Comparison of ENCODE assay signal across 18 cellular contexts in the genomic region with DNA sequence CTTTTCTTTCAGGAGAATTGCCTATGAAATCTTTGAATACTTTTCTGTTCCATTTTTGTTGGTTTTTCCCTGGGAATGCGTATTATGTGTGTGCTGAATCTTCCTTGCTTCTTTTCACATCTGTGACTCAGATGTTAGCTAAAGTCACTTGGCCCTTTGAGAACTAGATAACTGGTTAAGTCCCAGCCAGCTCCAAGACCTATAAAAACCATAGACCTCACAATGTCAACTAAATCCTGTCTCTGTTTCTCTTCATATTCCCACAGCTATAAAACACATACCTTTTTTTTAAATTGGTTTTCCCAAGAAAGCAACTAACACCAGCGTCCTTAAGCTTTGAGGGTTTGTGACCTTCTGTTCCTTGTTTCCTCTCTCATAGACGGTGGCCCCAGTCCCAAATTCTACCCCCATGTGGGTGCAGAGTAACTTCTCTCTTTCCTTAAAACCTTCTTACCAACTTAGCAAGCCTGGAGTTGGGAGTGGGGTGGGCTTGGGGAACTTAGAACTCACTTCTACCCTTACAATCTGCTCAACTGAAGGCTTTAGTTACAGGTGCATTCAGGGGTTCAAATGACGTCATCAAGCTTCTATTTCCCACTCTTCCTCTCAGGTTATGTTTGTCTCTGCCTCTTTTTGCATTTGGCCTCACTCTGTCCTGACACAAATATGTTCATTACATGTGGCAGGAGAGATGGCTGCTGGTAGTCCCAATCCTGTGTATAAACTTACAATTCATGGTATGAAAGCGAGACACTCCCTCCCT. TPM values are rescaled to one million over a fixed set of nuclear protein-coding genes. Genes with fewer than 3 reads are reported as not detected.
A peak's percentile ranks its signal among the peaks of the same experiment; 100 is the strongest.
DNase-seq lines count a peak whose midpoint lies in the region; ATAC-seq, FAIRE-seq and TF ChIP-seq lines count a peak whose summit lies in the region.
"Had no signal": no experiment of that assay in that cellular context is flagged by ENCODE, and none has a peak within 500 bp of the region (broad histone marks: within the 10 kb centered on the region; RNA-seq: fewer than 3 reads in every experiment).

No MANE protein-coding gene starts in this region.

- peaks cover 20% of the 10 kb centered on the region for H3K9me3 Mint-ChIP-seq in mesothelial cell of epicardium

- peak overlapping the region; percentile 39 for H3K27ac Mint-ChIP-seq in mesothelial cell of epicardium
- H3K27ac Mint-ChIP-seq: CD4-positive, CD25-positive, alpha-beta regulatory T cell had no signal

- TF ChIP-seq EP300 in HepG2 (IDR thresholded peaks at IDR 0.05; ENCODE audit: low read depth in 2 of 2, low read length in 2 of 2), result no peak
- TF ChIP-seq EP300 in HepG2 (CRISPR knock-in tag; IDR thresholded peaks at IDR 0.05; ENCODE audit: borderline replicate concordance), result no peak
- TF ChIP-seq EP300 in K562 (IDR thresholded peaks at IDR 0.05; ENCODE audit: low read length), result no peak

- no peak for TF ChIP-seq RAD21 in HepG2 (CRISPR knock-in tag; IDR thresholded peaks at IDR 0.05)
- TF ChIP-seq RAD21 in K562 (CRISPR knock-in tag; conservative IDR thresholded peaks at IDR 0.05 in 1 of 2, IDR thresholded peaks at IDR 0.05 in 1 of 2), result no peak

- H3K4me3 Mint-ChIP-seq in mesothelial cell of epicardium, result no peak overlapping the region
- H3K4me3 Mint-ChIP-seq: CD4-positive, CD25-positive, alpha-beta regulatory T cell had no signal

- H3K4me3 ChIP-seq in HepG2 (replicated peaks in 1 of 3; ENCODE audit: insufficient read depth in 1 of 3, low read depth in 2 of 3, low read length in 3 of 3), result no peak overlapping the region
- H3K4me3 ChIP-seq in right lobe of liver, result no peak overlapping the region
- no peak overlapping the region for H3K4me3 ChIP-seq in K562
- H3K4me3 ChIP-seq: BLaER1 treated with 17β-estradiol and CSF1 and Interleukin-3, amounts not matched to agents 10 nM and 100 nM had no signal

- CTCF ChIA-PET in HepG2 (lab: Yijun Ruan, JAX; ENCODE audit: low intra/inter-chr PET ratio, low total read pairs), result no interaction called here
- CTCF ChIA-PET in K562 (lab: Yijun Ruan, JAX; ENCODE audit: low intra/inter-chr PET ratio), result no interaction called here

- H3K9ac ChIP-seq in HepG2 (ENCODE audit: insufficient read depth, low read depth, low read length) (no peak overlapping the region), K562 (ENCODE audit: insufficient read depth in 1 of 2, low read depth in 2 of 2, low read length in 2 of 2) (no peak overlapping the region)
- H3K9ac ChIP-seq: BLaER1 treated with 17β-estradiol and CSF1 and Interleukin-3, amounts not matched to agents 10 nM and 100 nM had no signal

- FAIRE-seq in HepG2 (lab: Jason Lieb, UNC) (no peak), K562 (lab: Jason Lieb, UNC) (no peak)
- FAIRE-seq: G401.6, GM19239, HTR-8/SVneo had no signal

- no TSS peak for BruUV-seq in HepG2 (replicated peaks; lab: Mats Ljungman, UMichigan)
- BruUV-seq in K562 (replicated peaks; lab: Mats Ljungman, UMichigan), result no TSS peak

- in situ Hi-C loops in HepG2 (cut with HindIII; ENCODE audit: extremely low pct_ligation_motif_present, low pct_unique_long_range_greater_than_20kb) (loop anchor here (25.0 kb wide), 1 partner anchor 95 kb away; no protein-coding TSS in a partner anchor), K562 (cut with MboI) (no loop called here)

- H3K27ac ChIP-seq in HepG2 (ENCODE audit: extremely low read length, insufficient read depth, low read length) (no peak overlapping the region), right lobe of liver (no peak overlapping the region), K562 (ENCODE audit: extremely low read depth, low read depth, low read length) (no peak overlapping the region)
- H3K27ac ChIP-seq: 22Rv1; BLaER1 treated with 17β-estradiol and CSF1 and Interleukin-3, amounts not matched to agents 10 nM and 100 nM had no signal

- no peak overlapping the region for H3K4me2 ChIP-seq in HepG2 (ENCODE audit: low read depth, low read length)
- H3K4me2 ChIP-seq in K562 (ENCODE audit: insufficient read depth, low read length), result no peak overlapping the region
- H3K4me2 ChIP-seq: BLaER1 treated with 17β-estradiol and CSF1 and Interleukin-3, amounts not matched to agents 10 nM and 100 nM had no signal

- intact Hi-C loops in HepG2 (cut with micrococcal nuclease; ENCODE audit: unreplicated experiment) (no loop called here), right lobe of liver (cut with DNase I) (no loop called here), K562 (cut with micrococcal nuclease) (no loop called here)

- TF ChIP-seq CTCF in HepG2 (CRISPR knock-in tag; IDR thresholded peaks at IDR 0.05) (no peak), right lobe of liver (IDR thresholded peaks at IDR 0.05) (no peak), K562 (IDR thresholded peaks at IDR 0.05 in 2 of 3, conservative IDR thresholded peaks at IDR 0.05 in 1 of 3; ENCODE audit: insufficient read depth in 2 of 3, low read depth in 1 of 3, low read length in 3 of 3) (no peak), mesothelial cell of epicardium (IDR thresholded peaks at IDR 0.05; ENCODE audit: unreplicated experiment) (no peak)

- H3K36me3 Mint-ChIP-seq in mesothelial cell of epicardium, result no peaks in the 10 kb centered on the region
- H3K36me3 Mint-ChIP-seq: CD4-positive, CD25-positive, alpha-beta regulatory T cell had no signal

- 13% methylated on average over 5 of the region's 5 CpGs for WGBS in HepG2 (ENCODE audit: low lambda C conversion rate)
- 79% methylated on average over 5 of the region's 5 CpGs for WGBS in right lobe of liver (ENCODE audit: insufficient coverage, low coverage, low lambda C conversion rate, missing lambda C conversion rate)
- WGBS in K562 (ENCODE audit: insufficient coverage, low coverage, missing lambda C conversion rate), result 26% methylated on average over 5 of the region's 5 CpGs

- ATAC-seq in HepG2, result no peak
- ATAC-seq in right lobe of liver, result no peak
- ATAC-seq in K562, result no peak
- no peak for ATAC-seq in HG03354 (IDR thresholded peaks at IDR 0.05; ENCODE audit: poor library complexity, severe bottlenecking, unreplicated experiment)

- H2AFZ ChIP-seq in HepG2 (ENCODE audit: low read length), result no peak overlapping the region
- no peak overlapping the region for H2AFZ ChIP-seq in K562 (ENCODE audit: low read depth, low read length)

- H3K9me1 ChIP-seq in K562 (ENCODE audit: control insufficient read depth, insufficient read depth, low read length), result no peaks in the 10 kb centered on the region

- POLR2A ChIA-PET in HepG2 (lab: Yijun Ruan, JAX), result no interaction called here
- POLR2A ChIA-PET in K562 (lab: Yijun Ruan, JAX), result interaction anchor here (2.3 kb wide), 1 partner anchor 16 kb away, joined by 8 read pairs; no protein-coding TSS in a partner anchor

- H3K36me3 ChIP-seq in HepG2 (replicated peaks in 1 of 2; ENCODE audit: control insufficient read depth in 1 of 2, insufficient read depth in 2 of 2, low read length in 2 of 2), result no peaks in the 10 kb centered on the region
- no peaks in the 10 kb centered on the region for H3K36me3 ChIP-seq in right lobe of liver
- no peaks in the 10 kb centered on the region for H3K36me3 ChIP-seq in K562 (ENCODE audit: control insufficient read depth, insufficient read depth, low read length)
- H3K36me3 ChIP-seq: BLaER1 treated with 17β-estradiol and CSF1 and Interleukin-3, amounts not matched to agents 10 nM and 100 nM had no signal

- no peaks in the 10 kb centered on the region for H3K27me3 Mint-ChIP-seq in mesothelial cell of epicardium (ENCODE audit: low read depth)

- H4K20me1 ChIP-seq in HepG2 (ENCODE audit: insufficient read depth, low read length) (no peaks in the 10 kb centered on the region), K562 (replicated peaks; ENCODE audit: control insufficient read depth, insufficient read depth, low read length) (no peaks in the 10 kb centered on the region)
- H4K20me1 ChIP-seq: BLaER1 treated with 17β-estradiol and CSF1 and Interleukin-3, amounts not matched to agents 10 nM and 100 nM had no signal

- H3K4me1 ChIP-seq in HepG2 (ENCODE audit: insufficient read depth, low read length), result no peaks in the 10 kb centered on the region
- H3K4me1 ChIP-seq in right lobe of liver, result no peaks in the 10 kb centered on the region
- H3K4me1 ChIP-seq in K562 (replicated peaks in 1 of 2; ENCODE audit: control insufficient read depth in 2 of 2, insufficient read depth in 2 of 2, low read length in 2 of 2), result no peaks in the 10 kb centered on the region

- peaks cover 17% of the 10 kb centered on the region for H3K4me1 Mint-ChIP-seq in mesothelial cell of epicardium
- H3K4me1 Mint-ChIP-seq: CD4-positive, CD25-positive, alpha-beta regulatory T cell had no signal

- H3K9me3 ChIP-seq in HepG2 (ENCODE audit: low read length) (0 out of 2 replicates have a peak, but pooled peaks cover 8% of the 10 kb centered on the region), right lobe of liver (no peaks in the 10 kb centered on the region), K562 (replicated peaks; ENCODE audit: control insufficient read depth, insufficient read depth, low read depth, low read length) (no peaks in the 10 kb centered on the region)

- peaks cover 0 to 17% of the 10 kb centered on the region in 2 experiments; a peak in 2 of 5 replicates for H3K27me3 ChIP-seq in HepG2 (ENCODE audit: control insufficient read depth in 1 of 2, insufficient read depth in 2 of 2, low read length in 2 of 2)
- H3K27me3 ChIP-seq in right lobe of liver, result no peaks in the 10 kb centered on the region
- peaks cover 0 to 4% of the 10 kb centered on the region in 2 experiments; a peak in 1 of 5 replicates for H3K27me3 ChIP-seq in K562 (ENCODE audit: control insufficient read depth in 2 of 2, insufficient read depth in 2 of 2, low read length in 2 of 2)
- H3K27me3 ChIP-seq: BLaER1 treated with 17β-estradiol and CSF1 and Interleukin-3, amounts not matched to agents 10 nM and 100 nM had no signal

- no peak for DNase-seq in HepG2 (ENCODE audit: low spot score)
- no peak for DNase-seq in right lobe of liver
- no peak for DNase-seq in K562 (ENCODE audit: extremely low read depth in 1 of 4, low spot score in 3 of 4)
- DNase-seq in mesothelial cell of epicardium (ENCODE audit: low spot score in 2 of 2, unreplicated experiment in 2 of 2), result no peak
- DNase-seq in NCI-H1930 (lab: John Stamatoyannopoulos, UW), result no peak
- DNase-seq in activated CD4-positive, CD25-positive, alpha-beta regulatory T cell (lab: John Stamatoyannopoulos, UW), result no peak
- no peak for DNase-seq in NK-92 treated with Interleukin-12 subunit alpha and Interleukin-12 subunit beta, amount 100 ng/mL, for 24 hours (lab: John Stamatoyannopoulos, UW)
- DNase-seq: AML-193; CD4-positive, CD25-positive, alpha-beta regulatory T cell; DMS 273 treated with DMSO at 0.1 percent for 48 hours; H7; Karpas-422 had no signal

- no peaks in the 10 kb centered on the region for H3K79me2 ChIP-seq in HepG2 (ENCODE audit: insufficient read depth, low read length)
- no peaks in the 10 kb centered on the region for H3K79me2 ChIP-seq in K562 (ENCODE audit: control insufficient read depth, insufficient read depth, low read length)

- TF ChIP-seq POLR2A in HepG2 (IDR thresholded peaks at IDR 0.05; ENCODE audit: insufficient read depth in 1 of 2, low read depth in 2 of 2, low read length in 2 of 2), result no peak
- no peak for TF ChIP-seq POLR2A in right lobe of liver (IDR thresholded peaks at IDR 0.05)
- TF ChIP-seq POLR2A in K562 (conservative IDR thresholded peaks at IDR 0.05), result no peak

RNA-seq across cellular contexts. Expression of a gene that starts 58.1 kb away (rescaled TPM):
- total RNA-seq in HepG2 (2016; rRNA removed; fragmentation: Illumina TruSeq; extraction: Trizol) (44.0 and 50.0 TPM in 2 replicates), right lobe of liver (10 to 100 TPM; 11.3 to 41.4 (median 22.3) TPM), K562 (2014; rRNA removed) (40.1 and 65.8 TPM in 2 replicates), K562 (2014; rRNA removed; fragmentation: Illumina TruSeq; extraction: Trizol) (49.2 and 54.5 TPM in 2 replicates), K562 (2015; rRNA removed; fragmentation: Illumina TruSeq; extraction: Trizol) (43.5 and 47.9 TPM in 2 replicates), K562 (2021) (44.6 and 49.3 TPM in 2 replicates), mesothelial cell of epicardium (96.6 to 110 TPM (median 103 TPM) in 3 replicates)
- 15.3 and 17.9 TPM in 2 replicates for total RNA-seq in HepG2 (2016; cell fraction: cytosol; rRNA removed; fragmentation: Illumina TruSeq; extraction: Trizol; ENCODE audit: low read depth)
- 39.7 and 48.5 TPM in 2 replicates for total RNA-seq in HepG2 (2016; cell fraction: insoluble cytoplasmic fraction; rRNA removed; fragmentation: Illumina TruSeq; extraction: Trizol)
- 31.9 and 33.8 TPM in 2 replicates for total RNA-seq in HepG2 (2016; cell fraction: membrane; rRNA removed; fragmentation: Illumina TruSeq; extraction: Trizol)
- 48.5 and 49.4 TPM in 2 replicates for total RNA-seq in HepG2 (2016; cell fraction: nucleus; rRNA removed; fragmentation: Illumina TruSeq; extraction: Trizol)
- polyA plus RNA-seq in HepG2 (2011; rRNA removed) (76.1 and 76.3 TPM in 2 replicates), K562 (2011; rRNA removed) (55.5 and 56.3 TPM in 2 replicates), K562 (2014; fragmentation: Illumina TruSeq; extraction: Trizol) (60.9 and 77.7 TPM in 2 replicates), K562 (2014; fragmentation: Nextera tagmentation; extraction: Ambion mirVana) (10 to 100 TPM; 16.1 to 18.0 TPM), K562 (2014; rRNA removed) (40.6 and 43.7 TPM in 2 replicates)
- 82.7 and 83.0 TPM in 2 replicates for polyA plus RNA-seq in HepG2 (2011; cell fraction: cytosol; rRNA removed)
- polyA plus RNA-seq in HepG2 (2011; cell fraction: nucleus; rRNA removed), result 170 and 172 TPM in 2 replicates
- 35.4 and 51.3 TPM in 2 replicates for polyA plus RNA-seq in HepG2 (2012)
- 8.5 and 8.6 TPM in 2 replicates for polyA plus RNA-seq in HepG2 (2016; cell fraction: cytosol; fragmentation: Illumina TruSeq; extraction: Trizol; ENCODE audit: low read depth)
- polyA plus RNA-seq in HepG2 (2016; cell fraction: insoluble cytoplasmic fraction; fragmentation: Illumina TruSeq; extraction: Trizol; ENCODE audit: low read depth), result 37.9 and 44.1 TPM in 2 replicates
- polyA plus RNA-seq in HepG2 (2016; cell fraction: membrane; fragmentation: Illumina TruSeq; extraction: Trizol; ENCODE audit: low read depth), result 16.3 and 18.7 TPM in 2 replicates
- 82.0 and 82.8 TPM in 2 replicates for polyA plus RNA-seq in HepG2 (2016; cell fraction: nucleus; fragmentation: Illumina TruSeq; extraction: Trizol; ENCODE audit: insufficient read depth, low read depth)
- 89.5 and 113 TPM in 2 replicates for polyA minus RNA-seq in HepG2 (2011; rRNA and poly(A)+ RNA removed; ENCODE audit: low replicate concordance)
- polyA minus RNA-seq in HepG2 (2011; cell fraction: cytosol; rRNA and poly(A)+ RNA removed), result 43.2 and 45.1 TPM in 2 replicates
- 66.8 and 68.0 TPM in 2 replicates for polyA minus RNA-seq in HepG2 (2011; cell fraction: nucleus; rRNA and poly(A)+ RNA removed)
- total RNA-seq in K562 (2011; cell fraction: chromatin; rRNA removed; ENCODE audit: low replicate concordance), result 63.6 and 121 TPM in 2 replicates
- 64.2 and 69.3 TPM in 2 replicates for total RNA-seq in K562 (2011; cell fraction: nucleolus; rRNA removed)
- total RNA-seq in K562 (2011; cell fraction: nucleoplasm; rRNA removed), result 73.3 and 83.1 TPM in 2 replicates
- polyA plus RNA-seq in K562 (2011; cell fraction: cytosol; rRNA removed), result 68.0 and 84.8 TPM in 2 replicates
- polyA plus RNA-seq in K562 (2011; cell fraction: nucleus; rRNA removed), result 110 and 144 TPM in 2 replicates
- polyA plus RNA-seq in K562 (2012), result 43.2 and 67.0 TPM in 2 replicates
- 62.8 and 65.0 TPM in 2 replicates for polyA minus RNA-seq in K562 (2011; rRNA and poly(A)+ RNA removed)
- polyA minus RNA-seq in K562 (2011; cell fraction: cytosol; rRNA and poly(A)+ RNA removed), result 20.3 and 31.7 TPM in 2 replicates
- polyA minus RNA-seq in K562 (2011; cell fraction: nucleus; rRNA and poly(A)+ RNA removed), result 54.0 and 105 TPM in 2 replicates
